Comparison of ENCODE assay signal across 27 cellular contexts in the genomic region with DNA sequence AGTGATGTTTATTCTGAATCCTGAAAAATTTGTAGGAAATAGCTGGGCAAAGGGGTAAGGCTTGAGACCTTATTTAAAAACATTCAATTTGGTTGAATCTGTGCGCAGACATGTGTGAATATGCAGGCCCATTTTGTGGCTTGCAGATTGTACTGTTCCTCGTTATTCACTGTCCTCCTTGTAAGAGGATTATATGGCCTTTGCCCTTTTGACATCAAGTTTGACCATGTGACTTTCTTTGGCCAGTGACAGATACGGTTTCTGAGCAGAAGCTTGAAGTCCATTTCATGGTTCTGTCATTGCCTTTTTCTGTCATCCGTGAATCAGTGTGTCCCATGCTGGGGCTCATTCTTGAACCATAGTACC. TPM values are rescaled to one million over a fixed set of nuclear protein-coding genes. Genes with fewer than 3 reads are reported as not detected.
A peak's percentile ranks its signal among the peaks of the same experiment; 100 is the strongest.
DNase-seq lines count a peak whose midpoint lies in the region; ATAC-seq, FAIRE-seq and TF ChIP-seq lines count a peak whose summit lies in the region.
"Had no signal": no experiment of that assay in that cellular context is flagged by ENCODE, and none has a peak within 500 bp of the region (broad histone marks: within the 10 kb centered on the region; RNA-seq: fewer than 3 reads in every experiment).

No MANE protein-coding gene starts in this region.

- POLR2A ChIA-PET in HepG2 (lab: Yijun Ruan, JAX) = interaction anchor here (1.0 kb wide), 1 partner anchor 9 kb away, joined by 3 read pairs; no protein-coding TSS in a partner anchor

- H3K27me3 ChIP-seq in HepG2 (ENCODE audit: control insufficient read depth in 1 of 2, insufficient read depth in 2 of 2, low read length in 2 of 2) = no peaks in the 10 kb centered on the region
- H3K27me3 ChIP-seq in small intestine (ENCODE audit: control insufficient read depth in 2 of 2, insufficient read depth in 2 of 2, low read length in 2 of 2) = no peaks in the 10 kb centered on the region
- H3K27me3 ChIP-seq: BLaER1, SJCRH30 had no signal

- peak overlapping the region; percentile 39 for H3K4me2 ChIP-seq in HepG2 (ENCODE audit: low read depth, low read length)
- H3K4me2 ChIP-seq: BLaER1, KMS-11, PC-9 had no signal

- H3K4me3 ChIP-seq in HepG2 (replicated peaks in 1 of 3; ENCODE audit: insufficient read depth in 1 of 3, low read depth in 2 of 3, low read length in 3 of 3) = no peak overlapping the region
- H3K4me3 ChIP-seq in small intestine (ENCODE audit: low read depth in 1 of 2, low read length in 2 of 2) = no peak overlapping the region
- H3K4me3 ChIP-seq: BLaER1, HAP-1, PC-9, SJCRH30 had no signal

- TF ChIP-seq EP300 in HepG2 (IDR thresholded peaks at IDR 0.05; ENCODE audit: low read depth in 2 of 2, low read length in 2 of 2) = no peak
- TF ChIP-seq EP300 in HepG2 (CRISPR knock-in tag; IDR thresholded peaks at IDR 0.05; ENCODE audit: borderline replicate concordance) = no peak

- TF ChIP-seq CTCF in HepG2 (CRISPR knock-in tag; IDR thresholded peaks at IDR 0.05) = no peak

- ATAC-seq in HepG2 (no peak; the same call in 2 of the 3 replicates), GM21381 (IDR thresholded peaks at IDR 0.05; ENCODE audit: unreplicated experiment) (no peak)

- intact Hi-C loops in HepG2 (cut with micrococcal nuclease; ENCODE audit: unreplicated experiment) = no loop called here

- no peak overlapping the region for H3K9ac ChIP-seq in HepG2 (ENCODE audit: insufficient read depth, low read depth, low read length)
- H3K9ac ChIP-seq: BLaER1, KMS-11 had no signal

- DNase-seq in Ammon's horn (ENCODE audit: low spot score) (peak; percentile 17), HepG2 (ENCODE audit: low spot score) (no peak), small intestine (peak; percentile 59), AG08395 (ENCODE audit: low spot score) (no peak), D341Med (ENCODE audit: low spot score) (no peak)
- DNase-seq in stimulated activated CD4-positive, alpha-beta T cell treated with anti-CD3 and anti-CD28 coated beads, Interleukin-4, amount 100 ng/mL, for 1 hour = no peak
- DNase-seq: ACHN; CD4-positive, CD25-positive, alpha-beta regulatory T cell; GOT3; HFFc6; IMR-90; MM.1S; NCI-H1417; NCI-H1694 treated with DMSO at 0.1 percent for 48 hours; NCI-H2081; NCI-H2227 treated with DMSO at 0.1 percent for 48 hours; NCI-H526 treated with DMSO at 0.1 percent for 48 hours; PC-9; SJCRH30 had no signal

- CTCF ChIA-PET in HepG2 (lab: Yijun Ruan, JAX; ENCODE audit: low intra/inter-chr PET ratio, low total read pairs) = no interaction called here

- no peak for TF ChIP-seq RAD21 in HepG2 (CRISPR knock-in tag; IDR thresholded peaks at IDR 0.05)

- H3K4me1 ChIP-seq in HepG2 (ENCODE audit: insufficient read depth, low read length) (peaks cover 60% of the 10 kb centered on the region), small intestine (ENCODE audit: control insufficient read depth in 2 of 2, insufficient read depth in 1 of 2, low read depth in 1 of 2, low read length in 1 of 2) (peaks cover 6 to 8% of the 10 kb centered on the region in 2 donors)
- H3K4me1 ChIP-seq: BLaER1 had no signal

- H3K9me3 ChIP-seq in HepG2 (ENCODE audit: low read length) = no peaks in the 10 kb centered on the region
- H3K9me3 ChIP-seq in small intestine (ENCODE audit: control insufficient read depth, low read depth) = no peaks in the 10 kb centered on the region
- H3K9me3 ChIP-seq: BLaER1, HAP-1, SJCRH30 had no signal

- in situ Hi-C loops in HepG2 (cut with HindIII; ENCODE audit: extremely low pct_ligation_motif_present, low pct_unique_long_range_greater_than_20kb) = no loop called here

- peaks cover 92% of the 10 kb centered on the region for H4K20me1 ChIP-seq in HepG2 (ENCODE audit: insufficient read depth, low read length)

- H2AFZ ChIP-seq in HepG2 (ENCODE audit: low read length) = no peak overlapping the region
- H2AFZ ChIP-seq: PC-9 had no signal

- BruUV-seq in HepG2 (replicated peaks; lab: Mats Ljungman, UMichigan) = no TSS peak

- H3K79me2 ChIP-seq in HepG2 (ENCODE audit: insufficient read depth, low read length) = peaks cover 100% of the 10 kb centered on the region

- FAIRE-seq in HepG2 (lab: Jason Lieb, UNC) (no peak), small intestine (lab: Jason Lieb, UNC) (no peak)
- FAIRE-seq: D721Med, GM18507 had no signal

- H3K36me3 ChIP-seq in HepG2 (replicated peaks in 1 of 2; ENCODE audit: control insufficient read depth in 1 of 2, insufficient read depth in 2 of 2, low read length in 2 of 2) (no peaks in the 10 kb centered on the region; a peak in 1 of 5 replicates), small intestine (ENCODE audit: control insufficient read depth in 2 of 2, insufficient read depth in 2 of 2, low read length in 2 of 2) (no peaks in the 10 kb centered on the region)
- H3K36me3 ChIP-seq: BLaER1, HAP-1, SJCRH30 had no signal

- peak overlapping the region; percentile 35 for H3K27ac ChIP-seq in cingulate gyrus (ENCODE audit: low read depth, low read length)
- H3K27ac ChIP-seq in HepG2 (ENCODE audit: extremely low read length, insufficient read depth, low read length) = no peak overlapping the region
- no peak overlapping the region for H3K27ac ChIP-seq in small intestine (ENCODE audit: low read depth in 1 of 2, low read length in 1 of 2)
- H3K27ac ChIP-seq: 22Rv1, BLaER1, KMS-11, PC-9, SJCRH30 had no signal

- TF ChIP-seq POLR2A in HepG2 (IDR thresholded peaks at IDR 0.05; ENCODE audit: insufficient read depth in 1 of 2, low read depth in 2 of 2, low read length in 2 of 2) = no peak; a peak in 1 of 4 replicates

- WGBS in HepG2 (ENCODE audit: low lambda C conversion rate) = 88% methylated on average over 4 of the region's 4 CpGs
- 58 to 84% (median 68%) methylated on average over 4 of the region's 4 CpGs for WGBS in small intestine, 3 donors

TF ChIP-seq in HepG2, 621 proteins besides CTCF, POLR2A, EP300 and RAD21 (continues in another document):
- no peak for TF ChIP-seq ZNF567 (CRISPR knock-in tag; IDR thresholded peaks at IDR 0.05; ENCODE audit: borderline replicate concordance)
- TF ChIP-seq FIP1L1 (IDR thresholded peaks at IDR 0.05; ENCODE audit: borderline replicate concordance, insufficient read depth, low read depth, low read length) = no peak
- TF ChIP-seq NR1H2 (CRISPR knock-in tag; IDR thresholded peaks at IDR 0.05; ENCODE audit: borderline replicate concordance, low read depth) = no peak
- no peak for TF ChIP-seq RBM22 (optimal IDR thresholded peaks at IDR 0.05; ENCODE audit: low read length)
- TF ChIP-seq MED1 (CRISPR knock-in tag; IDR thresholded peaks at IDR 0.05) = no peak
- TF ChIP-seq ZSCAN5A (CRISPR knock-in tag; IDR thresholded peaks at IDR 0.05; ENCODE audit: borderline replicate concordance) = no peak
- TF ChIP-seq PPARG (CRISPR knock-in tag; conservative IDR thresholded peaks at IDR 0.05) = no peak
- TF ChIP-seq ZNF383 (CRISPR knock-in tag; IDR thresholded peaks at IDR 0.05; ENCODE audit: borderline replicate concordance) = 0 out of 2 replicates have a peak, but pooled peaks have one; percentile 50
- no peak for TF ChIP-seq GLI4 (CRISPR knock-in tag; IDR thresholded peaks at IDR 0.05; ENCODE audit: borderline replicate concordance)
- TF ChIP-seq HNRNPH1 (optimal IDR thresholded peaks at IDR 0.05; ENCODE audit: low read depth, low read length) = no peak
- TF ChIP-seq HOXA5 (CRISPR knock-in tag; IDR thresholded peaks at IDR 0.05) = no peak
- TF ChIP-seq ZNF20 (CRISPR knock-in tag; IDR thresholded peaks at IDR 0.05) = no peak
- TF ChIP-seq SIN3A (IDR thresholded peaks at IDR 0.05; ENCODE audit: borderline replicate concordance, low read depth, low read length) = no peak

RNA-seq across cellular contexts. Expression of gene AFDN, which starts 13.4 kb away (rescaled TPM):
- total RNA-seq in HepG2 (2016; rRNA removed; fragmentation: Illumina TruSeq; extraction: Trizol) = 97.8 and 136 TPM in 2 replicates
- total RNA-seq in HepG2 (2016; cell fraction: cytosol; rRNA removed; fragmentation: Illumina TruSeq; extraction: Trizol; ENCODE audit: low read depth) = 82.1 and 86.5 TPM in 2 replicates
- total RNA-seq in HepG2 (2016; cell fraction: insoluble cytoplasmic fraction; rRNA removed; fragmentation: Illumina TruSeq; extraction: Trizol) = 90.9 and 138 TPM in 2 replicates
- total RNA-seq in HepG2 (2016; cell fraction: membrane; rRNA removed; fragmentation: Illumina TruSeq; extraction: Trizol) = 67.9 and 80.5 TPM in 2 replicates
- total RNA-seq in HepG2 (2016; cell fraction: nucleus; rRNA removed; fragmentation: Illumina TruSeq; extraction: Trizol) = 248 and 270 TPM in 2 replicates
- polyA plus RNA-seq in HepG2 (2011; rRNA removed) (151 and 156 TPM in 2 replicates), small intestine (10 to 100 TPM; 46.0 to 74.5 (median 61.3) TPM)
- 52.5 and 65.6 TPM in 2 replicates for polyA plus RNA-seq in HepG2 (2011; cell fraction: cytosol; rRNA removed)
- 488 and 509 TPM in 2 replicates for polyA plus RNA-seq in HepG2 (2011; cell fraction: nucleus; rRNA removed)
- polyA plus RNA-seq in HepG2 (2012) = 141 and 152 TPM in 2 replicates
- polyA plus RNA-seq in HepG2 (2016; cell fraction: cytosol; fragmentation: Illumina TruSeq; extraction: Trizol; ENCODE audit: low read depth) = 1.8 and 2.1 TPM in 2 replicates
- polyA plus RNA-seq in HepG2 (2016; cell fraction: insoluble cytoplasmic fraction; fragmentation: Illumina TruSeq; extraction: Trizol; ENCODE audit: low read depth) = 62.7 and 70.2 TPM in 2 replicates
- 7.1 and 7.2 TPM in 2 replicates for polyA plus RNA-seq in HepG2 (2016; cell fraction: membrane; fragmentation: Illumina TruSeq; extraction: Trizol; ENCODE audit: low read depth)
- 361 and 384 TPM in 2 replicates for polyA plus RNA-seq in HepG2 (2016; cell fraction: nucleus; fragmentation: Illumina TruSeq; extraction: Trizol; ENCODE audit: insufficient read depth, low read depth)
- 24.6 and 223 TPM in 2 replicates for polyA minus RNA-seq in HepG2 (2011; rRNA and poly(A)+ RNA removed; ENCODE audit: low replicate concordance)
- polyA minus RNA-seq in HepG2 (2011; cell fraction: cytosol; rRNA and poly(A)+ RNA removed) = 115 and 134 TPM in 2 replicates
- polyA minus RNA-seq in HepG2 (2011; cell fraction: nucleus; rRNA and poly(A)+ RNA removed) = 847 and 897 TPM in 2 replicates

Comparison
In these comparisons a context has a peak if more than half of its experiments do, and no peak if none do; other contexts are left out.
1. DNase-seq: peak in Ammon's horn (single experiment) and small intestine (single experiment); none in HepG2 (single experiment), stimulated activated CD4-positive, alpha-beta T cell treated with anti-CD3 and anti-CD28 coated beads, Interleukin-4, amount 100 ng/mL, for 1 hour (single experiment), AG08395 (single experiment) and D341Med (single experiment).